In genomic region chr12:75917704-75918103, GRCh38 we compare ENCODE assay signal across 14 cellular contexts.
"Had no signal": no experiment of that assay in that cellular context is flagged by ENCODE, and none has a peak within 500 bp of the region (broad histone marks: within the 10 kb centered on the region; RNA-seq: fewer than 3 reads in every experiment).

No MANE protein-coding gene starts in this region.

- H3K27ac Mint-ChIP-seq: activated CD4-positive, alpha-beta T cell treated with anti-CD3 and anti-CD28 coated beads, Interleukin-2, amount 10 ng/mL, durations not matched to agents 7 days and 5 days; activated T-cell treated with anti-CD3 and anti-CD28 coated beads, Interleukin-2, amount 50 U/mL, for 72 hours; dendritic cell treated with granulocyte-macrophage colony-stimulating factor and Interleukin-4, amounts not matched to agents 40 ng/mL and 50 ng/mL, for 4 days; neural progenitor cell; stimulated activated naive CD8-positive, alpha-beta T cell treated with anti-CD3 and anti-CD28 coated beads, Interleukin-15, amount 100 ng/mL, for 72 hours had no signal

- H3K4me3 Mint-ChIP-seq: activated CD4-positive, alpha-beta T cell treated with anti-CD3 and anti-CD28 coated beads, Interleukin-2, amount 10 ng/mL, durations not matched to agents 7 days and 5 days; activated T-cell treated with anti-CD3 and anti-CD28 coated beads, Interleukin-2, amount 50 U/mL, for 72 hours; dendritic cell treated with granulocyte-macrophage colony-stimulating factor and Interleukin-4, amounts not matched to agents 40 ng/mL and 50 ng/mL, for 4 days; neural progenitor cell; stimulated activated naive CD8-positive, alpha-beta T cell treated with anti-CD3 and anti-CD28 coated beads, Interleukin-15, amount 100 ng/mL, for 72 hours had no signal

- H3K9me3 Mint-ChIP-seq: activated CD4-positive, alpha-beta T cell treated with anti-CD3 and anti-CD28 coated beads, Interleukin-2, amount 10 ng/mL, durations not matched to agents 7 days and 5 days; neural progenitor cell had no signal

- DNase-seq: activated CD4-positive, alpha-beta T cell treated with anti-CD3 and anti-CD28 coated beads, Interleukin-2, amount 10 ng/mL, durations not matched to agents 7 days and 5 days; activated CD8-positive, alpha-beta memory T cell treated with anti-CD3 and anti-CD28 coated beads, Interleukin-2, amount 50 U/mL, for 48 hours; activated naive CD4-positive, alpha-beta T cell treated with Interleukin-2 at 50 U/mL for 16 hours; activated T-cell treated with anti-CD3 and anti-CD28 coated beads, Interleukin-2, amount 50 U/mL, for 72 hours; anterior cingulate cortex; brain microvascular endothelial cell; heart left ventricle; midbrain; ovary; right lobe of liver; stimulated activated naive CD8-positive, alpha-beta T cell treated with anti-CD3 and anti-CD28 coated beads, Interleukin-15, amount 100 ng/mL, for 72 hours; upper lobe of left lung had no signal

- ATAC-seq: activated T-cell treated with anti-CD3 and anti-CD28 coated beads, Interleukin-2, amount 50 U/mL, for 72 hours; heart left ventricle; right lobe of liver; stimulated activated naive CD8-positive, alpha-beta T cell treated with anti-CD3 and anti-CD28 coated beads, Interleukin-15, amount 100 ng/mL, for 72 hours had no signal

- H3K36me3 Mint-ChIP-seq: neural progenitor cell had no signal
